In genomic region chr15:35506272-35506870, GRCh38 we compare ENCODE assay signal across 18 cellular contexts. TPM values are rescaled to one million over a fixed set of nuclear protein-coding genes. Genes with fewer than 3 reads are reported as not detected.
DNase-seq lines count a peak whose midpoint lies in the region; ATAC-seq, FAIRE-seq and TF ChIP-seq lines count a peak whose summit lies in the region.
"Had no signal": no experiment of that assay in that cellular context is flagged by ENCODE, and none has a peak within 500 bp of the region (broad histone marks: within the 10 kb centered on the region; RNA-seq: fewer than 3 reads in every experiment).

No MANE protein-coding gene starts in this region.

- no peak overlapping the region for H3K4me2 ChIP-seq in H1 (ENCODE audit: insufficient read depth in 1 of 2, low read depth in 2 of 2, low read length in 2 of 2)

- FAIRE-seq in H1 (lab: Jason Lieb, UNC): peak; percentile 39

- 54% methylated on average over 5 of the region's 5 CpGs; no CpG with 5 or more reads in 1 of the 2 experiments for WGBS in H1 (ENCODE audit: extremely low coverage in 1 of 2, insufficient coverage in 1 of 2, insufficient read length in 1 of 2, insufficient replicate concordance in 2 of 2, low coverage in 1 of 2, low lambda C conversion rate in 2 of 2, missing lambda C conversion rate in 1 of 2), 2 experiments
- 75 to 76% methylated on average over 5 of the region's 5 CpGs for WGBS in aorta, 2 donors

- H2BK20ac ChIP-seq in H1 (ENCODE audit: low read length): no peak overlapping the region

- no peak overlapping the region for H2AFZ ChIP-seq in H1 (ENCODE audit: low read length)

- no peaks in the 10 kb centered on the region for H4K20me1 ChIP-seq in H1 (replicated peaks in 1 of 2; ENCODE audit: control insufficient read depth in 1 of 2, insufficient read depth in 2 of 2, low read length in 2 of 2)

- CTCF ChIA-PET in H1 (lab: Charles Lee; ENCODE audit: partially characterized antibody): no interaction called here

- no peak overlapping the region for H3K27ac ChIP-seq in H1 (ENCODE audit: low read depth, low read length)
- no peak overlapping the region for H3K27ac ChIP-seq in aorta (ENCODE audit: low read depth in 1 of 2, low read length in 2 of 2)
- H3K27ac ChIP-seq: upper lobe of left lung had no signal

- H4K5ac ChIP-seq in H1 (ENCODE audit: insufficient read length, low read depth, low read length): no peak overlapping the region

- no peak overlapping the region for H3K14ac ChIP-seq in H1 (ENCODE audit: insufficient read length)

- no peak for TF ChIP-seq RAD21 in H1 (IDR thresholded peaks at IDR 0.05 in 1 of 2, conservative IDR thresholded peaks at IDR 0.05 in 1 of 2; ENCODE audit: low read depth in 2 of 2, low read length in 2 of 2)

- no peak overlapping the region for H2BK12ac ChIP-seq in H1 (ENCODE audit: low read depth, low read length)

- H3K79me1 ChIP-seq in H1 (ENCODE audit: low read depth, low read length): no peaks in the 10 kb centered on the region

- intact Hi-C loops in aorta (cut with DNase I): loop anchor here in 1 of 2 donors (5.0 kb wide), 1 partner anchor 54 kb away; no protein-coding TSS in a partner anchor

- H2BK120ac ChIP-seq in H1 (replicated peaks; ENCODE audit: low read depth, low read length): no peak overlapping the region

- H3K56ac ChIP-seq in H1 (replicated peaks; ENCODE audit: insufficient read length, low read depth, low read length): no peak overlapping the region

- ATAC-seq in GM18868 (IDR thresholded peaks at IDR 0.05; ENCODE audit: unreplicated experiment) (peak; percentile 18), HG02610 (IDR thresholded peaks at IDR 0.05; ENCODE audit: unreplicated experiment) (no peak), aorta (ENCODE audit: low FRiP score) (no peak)
- ATAC-seq: activated T-helper 17 cell treated with anti-CD3 and anti-CD28 coated beads, Interleukin-2, amount 50 U/mL, for 72 hours; left lobe of liver; Right ventricle myocardium inferior had no signal

- H3K4me1 ChIP-seq in H1 (replicated peaks in 1 of 4; ENCODE audit: control insufficient read depth in 3 of 4, insufficient read depth in 4 of 4, low read length in 3 of 4) (peaks cover 0 to 6% (median 3%) of the 10 kb centered on the region in 4 experiments; a peak in 5 of 7 replicates), aorta (ENCODE audit: control insufficient read depth in 1 of 2, insufficient read depth in 2 of 2, low read length in 2 of 2) (no peaks in the 10 kb centered on the region)
- H3K4me1 ChIP-seq: Caco-2 had no signal

- TF ChIP-seq POLR2A in H1 (IDR thresholded peaks at IDR 0.05; ENCODE audit: control extremely low read depth in 1 of 2, low read depth in 2 of 2, low read length in 2 of 2): no peak

- POLR2A ChIA-PET in H1 (lab: Charles Lee; ENCODE audit: partially characterized antibody): no interaction called here

- H2AK5ac ChIP-seq in H1 (ENCODE audit: low read depth, low read length): no peak overlapping the region

- TF ChIP-seq CTCF in H1 (IDR thresholded peaks at IDR 0.05; ENCODE audit: control extremely low read depth in 1 of 3, insufficient read depth in 1 of 3, low read depth in 1 of 3, low read length in 3 of 3): no peak

- no peak for TF ChIP-seq EP300 in H1 (IDR thresholded peaks at IDR 0.05; ENCODE audit: borderline replicate concordance in 1 of 2, low read depth in 2 of 2, low read length in 2 of 2)

- H4K8ac ChIP-seq in H1 (ENCODE audit: extremely low read depth, insufficient read depth, low read length): no peak overlapping the region

- no peak overlapping the region for H3K23ac ChIP-seq in H1 (ENCODE audit: insufficient read length)

- H3K9me3 ChIP-seq in H1 (ENCODE audit: insufficient read depth in 2 of 2, low read depth in 1 of 2, low read length in 1 of 2) (no peaks in the 10 kb centered on the region), aorta (ENCODE audit: control insufficient read depth, low read length) (no peaks in the 10 kb centered on the region)
- H3K9me3 ChIP-seq: Caco-2, upper lobe of left lung had no signal

- DNase-seq in NCI-H69 (lab: John Stamatoyannopoulos, UW) (peak; percentile 81), H1 (ENCODE audit: low read depth in 1 of 2, low spot score in 2 of 2) (no peak), retina (peak; percentile 39), aorta (no peak), AG08396 (ENCODE audit: low spot score) (no peak)
- DNase-seq: activated CD4-positive, alpha-beta T cell treated with anti-CD3 and anti-CD28 coated beads for 4 hours; activated naive CD8-positive, alpha-beta T cell treated with anti-CD3 and anti-CD28 coated beads, Interleukin-2, amount 10 ng/mL, durations not matched to agents 7 days and 5 days; Caco-2; NCI-H1930; NCI-H446; nephron progenitor cell; stimulated activated CD4-positive, alpha-beta T cell treated with anti-CD3 and anti-CD28 coated beads, Interleukin-12 subunit alpha, Interleukin-12 subunit beta, amount 100 ng/mL, for 4 hours; upper lobe of left lung had no signal

- H2BK5ac ChIP-seq in H1 (ENCODE audit: low read depth, low read length): no peak overlapping the region

- H3K9ac ChIP-seq in H1 (replicated peaks in 1 of 4; ENCODE audit: extremely low read depth in 1 of 4, low read depth in 3 of 4, low read length in 3 of 4): no peak overlapping the region

- H3K79me2 ChIP-seq in H1 (ENCODE audit: control insufficient read depth in 1 of 2, insufficient read depth in 2 of 2, low read length in 2 of 2): no peaks in the 10 kb centered on the region

- no peak overlapping the region for H3K4ac ChIP-seq in H1 (replicated peaks; ENCODE audit: insufficient read length, low read depth, low read length)

- H4K91ac ChIP-seq in H1 (replicated peaks; ENCODE audit: insufficient read length, low read length): no peak overlapping the region

- no peaks in the 10 kb centered on the region for H3K36me3 ChIP-seq in H1 (ENCODE audit: control insufficient read depth in 2 of 4, insufficient read depth in 4 of 4, low read length in 3 of 4)
- H3K36me3 ChIP-seq in aorta (ENCODE audit: control insufficient read depth in 1 of 2, insufficient read depth in 2 of 2, low read length in 1 of 2): no peaks in the 10 kb centered on the region
- H3K36me3 ChIP-seq: upper lobe of left lung had no signal

- H3K4me3 ChIP-seq in H1 (ENCODE audit: extremely low read depth in 1 of 4, insufficient read depth in 2 of 4, low read depth in 3 of 4, low read length in 4 of 4): no peak overlapping the region
- no peak overlapping the region for H3K4me3 ChIP-seq in aorta (ENCODE audit: low read length in 2 of 2)
- H3K4me3 ChIP-seq: upper lobe of left lung had no signal

- H3K18ac ChIP-seq in H1 (ENCODE audit: extremely low read depth, low read length): no peak overlapping the region

- H3K23me2 ChIP-seq in H1 (ENCODE audit: low read depth, low read length): no peaks in the 10 kb centered on the region

- no peaks in the 10 kb centered on the region for H3K27me3 ChIP-seq in H1 (replicated peaks in 1 of 4; ENCODE audit: control insufficient read depth in 3 of 4, extremely low read depth in 1 of 4, insufficient read depth in 3 of 4, low read length in 3 of 4)
- H3K27me3 ChIP-seq in aorta (ENCODE audit: control insufficient read depth in 1 of 2, insufficient read depth in 2 of 2, low read length in 1 of 2): no peaks in the 10 kb centered on the region
- H3K27me3 ChIP-seq: upper lobe of left lung had no signal

- H2BK15ac ChIP-seq in H1 (ENCODE audit: low read length): no peak overlapping the region

TF ChIP-seq in H1, 55 proteins besides CTCF, POLR2A, EP300 and RAD21 (continues in another document):
- TF ChIP-seq TCF12 (IDR thresholded peaks at IDR 0.05; ENCODE audit: low read depth, low read length): no peak
- TF ChIP-seq RBBP5 (IDR thresholded peaks at IDR 0.05; ENCODE audit: borderline replicate concordance, low read depth, low read length): no peak
- TF ChIP-seq GABPA (IDR thresholded peaks at IDR 0.05; ENCODE audit: borderline replicate concordance, insufficient read depth, low read length): no peak
- TF ChIP-seq MAX (IDR thresholded peaks at IDR 0.05): no peak
- no peak for TF ChIP-seq CTBP2 (IDR thresholded peaks at IDR 0.05; ENCODE audit: borderline replicate concordance, insufficient read depth, insufficient read length, low read length)
- no peak for TF ChIP-seq CEBPB (IDR thresholded peaks at IDR 0.05; ENCODE audit: low read depth, low read length)
- no peak for TF ChIP-seq HDAC6 (IDR thresholded peaks at IDR 0.05; ENCODE audit: low read depth, low read length)
- no peak for TF ChIP-seq USF2 (IDR thresholded peaks at IDR 0.05; ENCODE audit: low read length)
- no peak for TF ChIP-seq YY1 (IDR thresholded peaks at IDR 0.05; ENCODE audit: low read depth, low read length)
- no peak for TF ChIP-seq TAF7 (optimal IDR thresholded peaks at IDR 0.05; ENCODE audit: borderline replicate concordance, low read depth, low read length)

RNA-seq across cellular contexts. Expression of gene DPH6, which starts 39.6 kb away (rescaled TPM):
- 27.5 and 30.5 TPM in 2 replicates for total RNA-seq in H1 (2021; fragmentation: NEBNext Ultra II Directional; extraction: Animal tissue kit (Norgen Biotek cat#: 25700))
- polyA plus RNA-seq in H1 (2011; rRNA removed): 14.5 and 21.6 TPM in 2 replicates
- 26.7 TPM for polyA plus RNA-seq in H1 (2011; cell fraction: cytosol; rRNA removed)
- polyA plus RNA-seq in H1 (2011; cell fraction: nucleus; rRNA removed): 44.1 TPM
- polyA plus RNA-seq in H1 (2012, experiment 1 of 2): 32.0 to 36.8 TPM (median 33.8 TPM) in 4 replicates
- 3.1 TPM for polyA plus RNA-seq in H1 (2012, experiment 2 of 2)
- polyA plus RNA-seq in H1 (2013, experiment 1 of 2): 13.6 TPM
- polyA plus RNA-seq in H1 (2013, experiment 2 of 2): 13.3 TPM
- 53.4 and 56.3 TPM in 2 replicates for polyA minus RNA-seq in H1 (2011; rRNA and poly(A)+ RNA removed)
- 13.4 TPM for polyA minus RNA-seq in H1 (2011; cell fraction: cytosol; rRNA and poly(A)+ RNA removed)
- polyA minus RNA-seq in H1 (2011; cell fraction: nucleus; rRNA and poly(A)+ RNA removed): 125 TPM
- 10 to 100 TPM; 19.7 to 21.0 TPM for total RNA-seq in aorta
- polyA plus RNA-seq in aorta: 1 to 10 TPM; 4.8 to 6.1 TPM

Comparison
In these comparisons a context has a peak if more than half of its experiments do, and no peak if none do; other contexts are left out.
1. DNase-seq: peak in NCI-H69 (single experiment) and retina (single experiment); none in H1 (0 of 2), aorta (0 of 2) and AG08396 (single experiment).